Comparison of ENCODE assay signal across 8 cellular contexts in genomic region chr2:203534486-203535077, GRCh38. TPM values are rescaled to one million over a fixed set of nuclear protein-coding genes. Genes with fewer than 3 reads are reported as not detected.
A peak's percentile ranks its signal among the peaks of the same experiment; 100 is the strongest.
DNase-seq lines count a peak whose midpoint lies in the region; ATAC-seq and TF ChIP-seq lines count a peak whose summit lies in the region.

No MANE protein-coding gene starts in this region.

- H3K36me3 ChIP-seq in Caco-2 (ENCODE audit: control insufficient read depth, insufficient read depth, low read length) (no peaks in the 10 kb centered on the region), parathyroid adenoma (ENCODE audit: control insufficient read depth, insufficient read depth, low read length) (no peaks in the 10 kb centered on the region)

- peak overlapping the region; percentile 84 for H3K4me3 ChIP-seq in Caco-2 (ENCODE audit: low read depth, low read length)
- no peak overlapping the region for H3K4me3 ChIP-seq in NB4 (ENCODE audit: low read depth, low read length)
- H3K4me3 ChIP-seq in foreskin fibroblast (ENCODE audit: low read depth in 1 of 2, low read length in 2 of 2): peak overlapping the region; percentile 82 to 95
- peak overlapping the region; percentile 75 for H3K4me3 ChIP-seq in parathyroid adenoma (ENCODE audit: low read depth, low read length)

- no peaks in the 10 kb centered on the region for H3K79me2 ChIP-seq in parathyroid adenoma

- peak overlapping the region; percentile 75 for H3K4me2 ChIP-seq in parathyroid adenoma (ENCODE audit: low read length)

- H3K27me3 Mint-ChIP-seq in Caco-2 (ENCODE audit: insufficient read depth, unreplicated experiment): no peaks in the 10 kb centered on the region

- H2AFZ ChIP-seq in parathyroid adenoma: peak overlapping the region; percentile 94

- POLR2A ChIA-PET in Caco-2 (lab: Charles Lee): no interaction called here

- BruUV-seq in Caco-2 (replicated peaks; lab: Mats Ljungman, UMichigan): no TSS peak

- peak overlapping the region; percentile 80 for H3K9ac ChIP-seq in parathyroid adenoma

- no peaks in the 10 kb centered on the region for H3K9me3 ChIP-seq in Caco-2
- no peaks in the 10 kb centered on the region for H3K9me3 ChIP-seq in parathyroid adenoma (ENCODE audit: control insufficient read depth, low read length)

- ATAC-seq in GM21786 (IDR thresholded peaks at IDR 0.05; ENCODE audit: unreplicated experiment): peak; percentile 30
- ATAC-seq in esophagus mucosa: no peak
- ATAC-seq in HG03378 (IDR thresholded peaks at IDR 0.05; ENCODE audit: unreplicated experiment): no peak

- TF ChIP-seq POLR2A in NB4 (IDR thresholded peaks at IDR 0.05; ENCODE audit: extremely low read depth, insufficient read length): no peak

- peaks cover 19% of the 10 kb centered on the region for H3K4me1 Mint-ChIP-seq in Caco-2 (ENCODE audit: low read depth, unreplicated experiment)

- DNase-seq in Caco-2 (no peak), NB4 (ENCODE audit: low read depth) (peak; percentile 63), activated T-helper 1 cell treated with Interleukin-2 at 50 U/mL for 16 hours (ENCODE audit: low read depth) (peak; percentile 10), foreskin fibroblast (peak; percentile 3 to 42)

- intact Hi-C loops in Caco-2 (cut with micrococcal nuclease; ENCODE audit: unreplicated experiment): loop anchor here (1.0 to 5.0 kb wide), 6 partner anchors 17 to 281 kb away; no protein-coding TSS in a partner anchor

- peaks cover 4% of the 10 kb centered on the region; the same call in 1 of the 2 replicates for H3K4me1 ChIP-seq in Caco-2
- peaks cover 7% of the 10 kb centered on the region for H3K4me1 ChIP-seq in parathyroid adenoma

- peak overlapping the region; percentile 79 for H3K27ac ChIP-seq in parathyroid adenoma

- peaks cover 18% of the 10 kb centered on the region for H3K9me3 Mint-ChIP-seq in Caco-2 (ENCODE audit: unreplicated experiment)

- peak overlapping the region; percentile 36 for H3K27ac Mint-ChIP-seq in Caco-2 (ENCODE audit: unreplicated experiment)

- CTCF ChIA-PET in Caco-2 (lab: Charles Lee): no interaction called here

- H3K4me3 Mint-ChIP-seq in Caco-2 (ENCODE audit: unreplicated experiment): peak overlapping the region; percentile 97

- peaks cover 23% of the 10 kb centered on the region for H3K36me3 Mint-ChIP-seq in Caco-2 (ENCODE audit: insufficient read depth, unreplicated experiment)

- TF ChIP-seq CTCF in Caco-2 (IDR thresholded peaks at IDR 0.05; ENCODE audit: insufficient read depth in 1 of 2, low read depth in 1 of 2, low read length in 1 of 2, severe bottlenecking in 1 of 2, unreplicated experiment in 1 of 2) (no peak), NB4 (IDR thresholded peaks at IDR 0.05; ENCODE audit: low read depth, low read length) (no peak), foreskin fibroblast (IDR thresholded peaks at IDR 0.05; ENCODE audit: low read depth, low read length) (no peak), parathyroid adenoma (IDR thresholded peaks at IDR 0.05) (no peak)

- H3K27me3 ChIP-seq in Caco-2 (replicated peaks; ENCODE audit: control insufficient read depth, insufficient read depth, low read length): no peaks in the 10 kb centered on the region
- H3K27me3 ChIP-seq in parathyroid adenoma (ENCODE audit: control insufficient read depth, insufficient read depth, low read length): no peaks in the 10 kb centered on the region

RNA-seq across cellular contexts. Expression of gene RAPH1, which starts 0.5 kb away (rescaled TPM):
- total RNA-seq in Caco-2 (2022) (109 and 114 TPM in 2 replicates), esophagus mucosa (27.7 TPM)

Comparison
In these comparisons a context has a peak if more than half of its experiments do, and no peak if none do; other contexts are left out.
1. DNase-seq: peak in NB4 (single experiment), activated T-helper 1 cell treated with Interleukin-2 at 50 U/mL for 16 hours (single experiment) and foreskin fibroblast (2 of 2); none in Caco-2 (0 of 2).